In genomic region chr12:63802012-63802608, GRCh38 we compare ENCODE assay signal across 1 cellular context.
TF ChIP-seq lines count a peak whose summit lies in the region.

No MANE protein-coding gene starts in this region.

TF ChIP-seq in HCT116, 20 proteins besides CTCF, POLR2A, EP300 and RAD21 (continued from another document):
- no peak for TF ChIP-seq REST (IDR thresholded peaks at IDR 0.05; ENCODE audit: low read depth)
